12 cellular contexts compared by ENCODE assay signal in the genomic region with DNA sequence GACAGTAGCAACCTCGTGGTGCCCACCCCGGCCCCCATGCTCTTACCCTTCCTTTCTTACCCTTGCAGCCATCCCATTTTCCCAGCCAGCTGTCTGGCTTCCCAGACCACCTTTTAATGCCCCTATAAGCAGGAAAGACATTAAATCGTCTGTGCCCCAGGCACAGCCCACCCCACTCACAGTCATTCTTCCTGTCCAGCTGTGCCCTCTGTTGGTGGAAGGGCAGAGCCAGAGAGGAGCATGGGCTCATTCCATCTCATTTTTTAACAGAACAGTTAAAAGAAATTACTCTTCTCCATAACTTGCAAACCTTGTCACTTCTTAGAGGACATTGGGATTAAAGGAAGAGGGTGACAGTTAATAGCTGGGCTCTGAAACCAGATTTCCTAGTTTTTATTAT.
DNase-seq lines count a peak whose midpoint lies in the region; ATAC-seq, FAIRE-seq and TF ChIP-seq lines count a peak whose summit lies in the region.
"Had no signal": no experiment of that assay in that cellular context is flagged by ENCODE, and none has a peak within 500 bp of the region (broad histone marks: within the 10 kb centered on the region; RNA-seq: fewer than 3 reads in every experiment).

No MANE protein-coding gene starts in this region.

- no peak overlapping the region for H2AK5ac ChIP-seq in H1 (ENCODE audit: low read depth, low read length)

- no peak overlapping the region for H2BK20ac ChIP-seq in H1 (ENCODE audit: low read length)

- H3K14ac ChIP-seq in H1 (ENCODE audit: insufficient read length), result no peak overlapping the region

- no peak overlapping the region for H3K23ac ChIP-seq in H1 (ENCODE audit: insufficient read length)

- no peak overlapping the region for H3K4ac ChIP-seq in H1 (replicated peaks; ENCODE audit: insufficient read length, low read depth, low read length)

- no peaks in the 10 kb centered on the region for H3K27me3 Mint-ChIP-seq in CD8-positive, alpha-beta T cell (ENCODE audit: low read depth)

- H3K27me3 ChIP-seq in H1 (replicated peaks in 1 of 4; ENCODE audit: control insufficient read depth in 3 of 4, extremely low read depth in 1 of 4, insufficient read depth in 3 of 4, low read length in 3 of 4), result no peaks in the 10 kb centered on the region
- no peaks in the 10 kb centered on the region for H3K27me3 ChIP-seq in CD8-positive, alpha-beta T cell (ENCODE audit: insufficient read depth, low read length)
- H3K27me3 ChIP-seq: neutrophil, stomach had no signal

- peaks cover 7 to 10% of the 10 kb centered on the region in 2 experiments; a peak in 3 of 4 replicates for H3K9me3 ChIP-seq in H1 (ENCODE audit: insufficient read depth in 2 of 2, low read depth in 1 of 2, low read length in 1 of 2)
- H3K9me3 ChIP-seq in CD8-positive, alpha-beta T cell (ENCODE audit: low read length), result no peaks in the 10 kb centered on the region
- H3K9me3 ChIP-seq: neutrophil had no signal

- TF ChIP-seq POLR2A in H1 (IDR thresholded peaks at IDR 0.05; ENCODE audit: control extremely low read depth in 1 of 2, low read depth in 2 of 2, low read length in 2 of 2), result no peak

- H2BK15ac ChIP-seq in H1 (ENCODE audit: low read length), result no peak overlapping the region

- TF ChIP-seq CTCF in H1 (IDR thresholded peaks at IDR 0.05; ENCODE audit: control extremely low read depth in 1 of 3, insufficient read depth in 1 of 3, low read depth in 1 of 3, low read length in 3 of 3), result peak; percentile 50 to 59 (median 58)
- TF ChIP-seq CTCF in retinal pigment epithelial cell (conservative IDR thresholded peaks at IDR 0.05; ENCODE audit: low read depth, low read length), result peak; percentile 37
- no peak for TF ChIP-seq CTCF in CD8-positive, alpha-beta T cell (IDR thresholded peaks at IDR 0.05)

- H4K91ac ChIP-seq in H1 (replicated peaks; ENCODE audit: insufficient read length, low read length), result no peak overlapping the region

- no peak overlapping the region for H4K8ac ChIP-seq in H1 (ENCODE audit: extremely low read depth, insufficient read depth, low read length)

- no peak overlapping the region for H3K27ac Mint-ChIP-seq in CD8-positive, alpha-beta T cell

- H3K4me3 Mint-ChIP-seq in CD8-positive, alpha-beta T cell, result no peak overlapping the region

- no peak overlapping the region for H2BK12ac ChIP-seq in H1 (ENCODE audit: low read depth, low read length)

- POLR2A ChIA-PET in H1 (lab: Charles Lee; ENCODE audit: partially characterized antibody), result no interaction called here
- POLR2A ChIA-PET in CD8-positive, alpha-beta T cell (lab: Charles Lee), result interaction anchor here (0.6 to 0.9 kb wide), 2 partner anchors 8 to 138 kb away, joined by 3 to 4 read pairs; no protein-coding TSS in a partner anchor

- ATAC-seq in CD8-positive, alpha-beta T cell, result no peak

- no peak overlapping the region for H2BK5ac ChIP-seq in H1 (ENCODE audit: low read depth, low read length)

- WGBS in H1 (ENCODE audit: extremely low coverage in 1 of 2, insufficient coverage in 1 of 2, insufficient read length in 1 of 2, insufficient replicate concordance in 2 of 2, low coverage in 1 of 2, low lambda C conversion rate in 2 of 2, missing lambda C conversion rate in 1 of 2), 2 experiments, result 67% methylated on average over 3 of the region's 3 CpGs; no CpG with 5 or more reads in 1 of the 2 experiments

- H3K18ac ChIP-seq in H1 (ENCODE audit: extremely low read depth, low read length), result no peak overlapping the region

- H3K79me2 ChIP-seq in H1 (ENCODE audit: control insufficient read depth in 1 of 2, insufficient read depth in 2 of 2, low read length in 2 of 2), result no peaks in the 10 kb centered on the region

- no peaks in the 10 kb centered on the region for H3K36me3 ChIP-seq in H1 (ENCODE audit: control insufficient read depth in 2 of 4, insufficient read depth in 4 of 4, low read length in 3 of 4)
- no peaks in the 10 kb centered on the region for H3K36me3 ChIP-seq in CD8-positive, alpha-beta T cell (ENCODE audit: insufficient read depth, low read length)
- H3K36me3 ChIP-seq: neutrophil had no signal

- DNase-seq in SHP77 treated with DMSO at 0.1 percent for 48 hours (lab: John Stamatoyannopoulos, UW) (peak; percentile 13), SHP77 (lab: John Stamatoyannopoulos, UW) (no peak), NCI-H69 (lab: John Stamatoyannopoulos, UW) (peak; percentile 41), H1 (ENCODE audit: low read depth in 1 of 2, low spot score in 2 of 2) (no peak), retinal pigment epithelial cell (ENCODE audit: low read depth) (no peak), ACHN (no peak)
- DNase-seq in NK-92 treated with Interleukin-12 subunit alpha and Interleukin-12 subunit beta, amount 100 ng/mL, for 24 hours (lab: John Stamatoyannopoulos, UW), result no peak
- DNase-seq in CD8-positive, alpha-beta T cell, result no peak
- DNase-seq: activated CD8-positive, alpha-beta memory T cell treated with anti-CD3 and anti-CD28 coated beads, Interleukin-2, amount 50 U/mL, for 48 hours; amniotic stem cell; stomach had no signal

- H3K4me3 ChIP-seq in H1 (ENCODE audit: extremely low read depth in 1 of 4, insufficient read depth in 2 of 4, low read depth in 3 of 4, low read length in 4 of 4), result no peak overlapping the region
- no peak overlapping the region for H3K4me3 ChIP-seq in retinal pigment epithelial cell (ENCODE audit: low read length)
- no peak overlapping the region for H3K4me3 ChIP-seq in CD8-positive, alpha-beta T cell (ENCODE audit: low read depth, low read length)
- H3K4me3 ChIP-seq: stomach had no signal

- H3K9ac ChIP-seq in H1 (replicated peaks in 1 of 4; ENCODE audit: extremely low read depth in 1 of 4, low read depth in 3 of 4, low read length in 3 of 4), result no peak overlapping the region

- no peaks in the 10 kb centered on the region for H4K20me1 ChIP-seq in H1 (replicated peaks in 1 of 2; ENCODE audit: control insufficient read depth in 1 of 2, insufficient read depth in 2 of 2, low read length in 2 of 2)

- intact Hi-C loops in CD8-positive, alpha-beta T cell (cut with DNase I, micrococcal nuclease), result loop anchor here (1.0 to 5.0 kb wide), 3 partner anchors 185 to 295 kb away; no protein-coding TSS in a partner anchor

- H3K4me2 ChIP-seq in H1 (ENCODE audit: insufficient read depth in 1 of 2, low read depth in 2 of 2, low read length in 2 of 2), result no peak overlapping the region

- peaks cover 10% of the 10 kb centered on the region for H3K9me3 Mint-ChIP-seq in CD8-positive, alpha-beta T cell

- no peak overlapping the region for H2AFZ ChIP-seq in H1 (ENCODE audit: low read length)

- no peak overlapping the region for H3K27ac ChIP-seq in H1 (ENCODE audit: low read depth, low read length)
- no peak overlapping the region for H3K27ac ChIP-seq in CD8-positive, alpha-beta T cell (ENCODE audit: low read depth, low read length)
- H3K27ac ChIP-seq: neutrophil, stomach had no signal

- CTCF ChIA-PET in H1 (lab: Charles Lee; ENCODE audit: partially characterized antibody), result interaction anchor here (0.6 to 3.2 kb wide), 14 partner anchors 12 to 344 kb away, joined by 3 to 12 read pairs (median 4); no protein-coding TSS in a partner anchor
- CTCF ChIA-PET in CD8-positive, alpha-beta T cell (lab: Charles Lee), result interaction anchor here (0.9 to 1.3 kb wide), 3 partner anchors 209 to 295 kb away, joined by 3 to 4 read pairs (median 3); no protein-coding TSS in a partner anchor

- peaks cover 16% of the 10 kb centered on the region for H3K4me1 Mint-ChIP-seq in CD8-positive, alpha-beta T cell (ENCODE audit: low read depth)

- TF ChIP-seq RAD21 in H1 (IDR thresholded peaks at IDR 0.05 in 1 of 2, conservative IDR thresholded peaks at IDR 0.05 in 1 of 2; ENCODE audit: low read depth in 2 of 2, low read length in 2 of 2), result peak; percentile 77

- in situ Hi-C loops in ACHN (cut with HindIII; ENCODE audit: low pct_ligation_motif_present, low pct_unique_long_range_greater_than_20kb, low sequenced_read_pairs), result no loop called here

- peaks cover 13% of the 10 kb centered on the region for H3K36me3 Mint-ChIP-seq in CD8-positive, alpha-beta T cell

- no peaks in the 10 kb centered on the region for H3K23me2 ChIP-seq in H1 (ENCODE audit: low read depth, low read length)

- H3K4me1 ChIP-seq in H1 (replicated peaks in 1 of 4; ENCODE audit: control insufficient read depth in 3 of 4, insufficient read depth in 4 of 4, low read length in 3 of 4), result peaks cover 0 to 1% (median 0%) of the 10 kb centered on the region in 4 experiments; a peak in 1 of 7 replicates
- H3K4me1 ChIP-seq in CD8-positive, alpha-beta T cell (ENCODE audit: insufficient read depth, low read length), result no peaks in the 10 kb centered on the region

- H4K5ac ChIP-seq in H1 (ENCODE audit: insufficient read length, low read depth, low read length), result no peak overlapping the region

- no peak overlapping the region for H2BK120ac ChIP-seq in H1 (replicated peaks; ENCODE audit: low read depth, low read length)

- TF ChIP-seq EP300 in H1 (IDR thresholded peaks at IDR 0.05; ENCODE audit: borderline replicate concordance in 1 of 2, low read depth in 2 of 2, low read length in 2 of 2), result no peak

- no peak overlapping the region for H3K56ac ChIP-seq in H1 (replicated peaks; ENCODE audit: insufficient read length, low read depth, low read length)

- no peaks in the 10 kb centered on the region for H3K79me1 ChIP-seq in H1 (ENCODE audit: low read depth, low read length)

- no peak for FAIRE-seq in H1 (lab: Jason Lieb, UNC)

Comparison
In these comparisons a context has a peak if more than half of its experiments do, and no peak if none do; other contexts are left out.
1. DNase-seq: peak in SHP77 treated with DMSO at 0.1 percent for 48 hours (single experiment) and NCI-H69 (single experiment); none in SHP77 (0 of 2), H1 (0 of 2), retinal pigment epithelial cell (single experiment), NK-92 treated with Interleukin-12 subunit alpha and Interleukin-12 subunit beta, amount 100 ng/mL, for 24 hours (single experiment), CD8-positive, alpha-beta T cell (0 of 7) and ACHN (single experiment).